In the genomic region with DNA sequence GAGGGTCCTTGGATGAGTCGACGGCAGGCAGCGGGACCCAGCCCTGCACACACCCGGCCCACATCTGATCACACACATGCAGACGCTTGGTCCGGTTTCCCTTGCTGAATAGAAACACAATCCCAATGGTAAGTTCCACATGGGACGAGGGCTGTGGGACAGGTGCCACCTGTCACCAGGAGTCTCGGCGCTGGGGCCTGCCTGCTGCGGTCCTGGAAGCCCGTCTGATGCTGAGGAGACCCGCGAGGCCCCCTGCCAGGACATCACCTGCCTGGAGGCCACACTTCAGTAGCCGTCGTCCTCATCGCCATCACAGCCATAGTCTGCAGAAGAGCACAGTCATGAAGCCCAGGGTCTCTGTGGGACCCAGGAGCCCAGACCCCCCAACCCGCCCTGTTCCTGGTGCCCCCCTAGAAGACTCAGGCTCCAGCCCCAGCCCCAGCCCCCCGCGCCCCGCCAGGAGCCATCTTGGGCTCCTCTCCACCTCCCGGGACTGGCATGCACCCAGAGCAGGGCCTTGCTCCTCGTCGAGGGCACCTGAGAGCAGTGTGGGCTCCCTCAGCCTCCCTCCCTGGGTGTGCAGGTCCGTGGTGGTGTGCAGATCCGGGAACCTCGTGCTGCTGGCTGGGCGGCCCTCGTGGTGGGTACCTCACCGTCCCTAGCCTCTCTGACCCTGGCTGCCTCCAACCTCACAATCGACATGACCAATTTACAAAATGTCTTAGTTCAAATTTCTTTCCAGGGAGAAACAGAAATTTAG, we compare ENCODE assay signal across 21 cellular contexts. TPM values are rescaled to one million over a fixed set of nuclear protein-coding genes. Genes with fewer than 3 reads are reported as not detected.
A peak's percentile ranks its signal among the peaks of the same experiment; 100 is the strongest.
DNase-seq lines count a peak whose midpoint lies in the region; ATAC-seq, FAIRE-seq and TF ChIP-seq lines count a peak whose summit lies in the region.
"Had no signal": no experiment of that assay in that cellular context is flagged by ENCODE, and none has a peak within 500 bp of the region (broad histone marks: within the 10 kb centered on the region; RNA-seq: fewer than 3 reads in every experiment).

No MANE protein-coding gene starts in this region.

- H3K9me3 ChIP-seq in A673 (ENCODE audit: low read depth, low read length, poor library complexity, severe bottlenecking) (no peaks in the 10 kb centered on the region), BLaER1 (no peaks in the 10 kb centered on the region), PC-3 (ENCODE audit: low read length) (no peaks in the 10 kb centered on the region), GM12878 (replicated peaks; ENCODE audit: control insufficient read depth, insufficient read depth, low read length) (no peaks in the 10 kb centered on the region)
- H3K9me3 ChIP-seq: BLaER1 treated with 17β-estradiol and CSF1 and Interleukin-3, amounts not matched to agents 10 nM and 100 nM had no signal

- BruUV-seq in A673 (replicated peaks; lab: Mats Ljungman, UMichigan) (TSS peak; percentile 44), PC-3 (replicated peaks; lab: Mats Ljungman, UMichigan) (TSS peak; percentile 29), GM12878 (replicated peaks; lab: Mats Ljungman, UMichigan) (TSS peak; percentile 75)

- no peak for DNase-seq in A673 (ENCODE audit: low spot score)
- DNase-seq in PC-3, result no peak
- no peak for DNase-seq in GM12878 (ENCODE audit: low read depth, low spot score)
- no peak for DNase-seq in erythroblast (lab: John Stamatoyannopoulos, UW)
- DNase-seq in SK-N-DZ (ENCODE audit: low spot score), result no peak
- DNase-seq in activated effector memory CD4-positive, alpha-beta T cell treated with anti-CD3 and anti-CD28 coated beads, Interleukin-2, amount 50 U/mL, for 16 hours, result no peak
- DNase-seq: CD4-positive, alpha-beta T cell; CD8-positive, alpha-beta memory T cell; DMS 273 treated with DMSO at 0.1 percent for 48 hours; DND-41; GM23248; H7; HCEC 1CT had no signal

- POLR2A ChIA-PET in A673 (lab: Charles Lee; ENCODE audit: low non-redundant PET), result no interaction called here
- POLR2A ChIA-PET in PC-3 (lab: Charles Lee; ENCODE audit: unreplicated experiment), result no interaction called here
- POLR2A ChIA-PET in GM12878 (lab: Charles Lee), result no interaction called here

- H4K20me1 ChIP-seq in BLaER1 (peaks cover 71% of the 10 kb centered on the region), PC-3 (ENCODE audit: low read length) (no peaks in the 10 kb centered on the region), GM12878 (ENCODE audit: control insufficient read depth, insufficient read depth) (no peaks in the 10 kb centered on the region)

- ATAC-seq in PC-3 (no peak), GM12878 (no peak)

- H3K36me3 ChIP-seq in A673 (ENCODE audit: insufficient read depth, low read length, poor library complexity, severe bottlenecking) (no peaks in the 10 kb centered on the region), BLaER1 (peaks cover 37% of the 10 kb centered on the region), PC-3 (ENCODE audit: low read depth, low read length) (no peaks in the 10 kb centered on the region), GM12878 (ENCODE audit: control insufficient read depth in 2 of 2, insufficient read depth in 2 of 2, low read length in 1 of 2) (peaks cover 0 to 9% of the 10 kb centered on the region in 2 experiments; a peak in 2 of 4 replicates)

- no peaks in the 10 kb centered on the region for H3K4me1 ChIP-seq in A673 (ENCODE audit: insufficient read depth, low read length, poor library complexity, severe bottlenecking)
- peaks cover 95% of the 10 kb centered on the region for H3K4me1 ChIP-seq in BLaER1
- H3K4me1 ChIP-seq in PC-3 (ENCODE audit: insufficient read depth, low read length), result peaks cover 5% of the 10 kb centered on the region; the same call in 1 of the 2 replicates
- no peaks in the 10 kb centered on the region for H3K4me1 ChIP-seq in GM12878 (ENCODE audit: control insufficient read depth, insufficient read depth, low read length)

- H3K4me3 ChIP-seq in A673 (ENCODE audit: low read depth, low read length, poor library complexity, severe bottlenecking), result no peak overlapping the region
- H3K4me3 ChIP-seq in BLaER1, result no peak overlapping the region
- H3K4me3 ChIP-seq in PC-3 (ENCODE audit: low read length), result no peak overlapping the region
- no peak overlapping the region for H3K4me3 ChIP-seq in GM12878
- H3K4me3 ChIP-seq: BLaER1 treated with 17β-estradiol and CSF1 and Interleukin-3, amounts not matched to agents 10 nM and 100 nM; GM23248 had no signal

- TF ChIP-seq POLR2A in GM12878 (IDR thresholded peaks at IDR 0.05; ENCODE audit: low read depth, low read length) (no peak), erythroblast (IDR thresholded peaks at IDR 0.05; ENCODE audit: low read length) (no peak)

- CTCF ChIA-PET in A673 (lab: Charles Lee) (no interaction called here), PC-3 (lab: Charles Lee) (no interaction called here), GM12878 (lab: Yijun Ruan, JAX) (no interaction called here)

- no peak overlapping the region for H3K27ac ChIP-seq in A673 (ENCODE audit: low read depth, low read length, poor library complexity, severe bottlenecking)
- peak overlapping the region; percentile 75; the same call in 1 of the 2 replicates for H3K27ac ChIP-seq in BLaER1
- H3K27ac ChIP-seq in PC-3 (ENCODE audit: low read length), result no peak overlapping the region
- no peak overlapping the region for H3K27ac ChIP-seq in GM12878 (ENCODE audit: control insufficient read depth, insufficient read depth)
- H3K27ac ChIP-seq: BLaER1 treated with 17β-estradiol and CSF1 and Interleukin-3, amounts not matched to agents 10 nM and 100 nM; GM23248 had no signal

- 91% methylated on average over 27 of the region's 30 CpGs for WGBS in GM12878 (ENCODE audit: insufficient coverage, insufficient replicate concordance, low lambda C conversion rate, missing lambda C conversion rate)

- no peak for TF ChIP-seq EP300 in GM12878 (IDR thresholded peaks at IDR 0.05; ENCODE audit: borderline replicate concordance in 1 of 2, control insufficient read depth in 1 of 2, low read depth in 2 of 2, low read length in 2 of 2)

- no peaks in the 10 kb centered on the region for H3K27me3 ChIP-seq in A673 (replicated peaks; ENCODE audit: insufficient read depth, low read depth, low read length, poor library complexity)
- H3K27me3 ChIP-seq in BLaER1, result no peaks in the 10 kb centered on the region
- no peaks in the 10 kb centered on the region for H3K27me3 ChIP-seq in PC-3 (ENCODE audit: low read length)
- no peaks in the 10 kb centered on the region for H3K27me3 ChIP-seq in GM12878 (replicated peaks in 1 of 2; ENCODE audit: control insufficient read depth in 2 of 2, insufficient read depth in 2 of 2, low read length in 1 of 2)

- H3K4me2 ChIP-seq in BLaER1 (peak overlapping the region; percentile 81), PC-3 (ENCODE audit: low read length) (no peak overlapping the region), GM12878 (ENCODE audit: control insufficient read depth, insufficient read depth) (no peak overlapping the region)

- no peak overlapping the region for H2AFZ ChIP-seq in PC-3 (ENCODE audit: low read length)
- no peak overlapping the region for H2AFZ ChIP-seq in GM12878 (ENCODE audit: control insufficient read depth, low read depth, low read length)
- H2AFZ ChIP-seq: GM23248 had no signal

- no peaks in the 10 kb centered on the region for H3F3A ChIP-seq in PC-3 (ENCODE audit: low read length, unreplicated experiment)

- RAD21 ChIA-PET in GM12878 (lab: Charles Lee; ENCODE audit: unreplicated experiment), result no interaction called here

- H3K9ac ChIP-seq in BLaER1 (no peak overlapping the region; the same call in 1 of the 2 replicates), PC-3 (ENCODE audit: low read length) (no peak overlapping the region), GM12878 (ENCODE audit: control insufficient read depth, insufficient read depth, low read length) (no peak overlapping the region)
- H3K9ac ChIP-seq: GM23248 had no signal

- FAIRE-seq in GM12878 (lab: Jason Lieb, UNC), result no peak
- FAIRE-seq: D721Med, G401.6, GM19239, H1 had no signal

- in situ Hi-C loops in GM12878 (cut with MboI), result no loop called here

- H3K79me2 ChIP-seq in PC-3 (ENCODE audit: low read length), result no peaks in the 10 kb centered on the region
- H3K79me2 ChIP-seq in GM12878 (ENCODE audit: control insufficient read depth, insufficient read depth, low read length), result no peaks in the 10 kb centered on the region

- SMC1A ChIA-PET in GM12878 (lab: Charles Lee; ENCODE audit: uncharacterized antibody, unreplicated experiment), result no interaction called here

- no peak for TF ChIP-seq RAD21 in GM12878 (IDR thresholded peaks at IDR 0.05; ENCODE audit: insufficient read depth, low read depth, low read length)

- no peak for TF ChIP-seq CTCF in A673 (conservative IDR thresholded peaks at IDR 0.05; ENCODE audit: low read depth, low read length)
- TF ChIP-seq CTCF in PC-3 (conservative IDR thresholded peaks at IDR 0.05; ENCODE audit: low read depth, low read length), result no peak
- TF ChIP-seq CTCF in GM12878 (IDR thresholded peaks at IDR 0.05 in 2 of 3, conservative IDR thresholded peaks at IDR 0.05 in 1 of 3; ENCODE audit: control insufficient read depth in 2 of 3, extremely low read depth in 1 of 3, insufficient read depth in 1 of 3, low read depth in 3 of 3, low read length in 3 of 3), result no peak

- H3K9me2 ChIP-seq in PC-3 (replicated peaks; ENCODE audit: low read length), result no peaks in the 10 kb centered on the region

- intact Hi-C loops in A673 (cut with micrococcal nuclease; ENCODE audit: unreplicated experiment) (no loop called here), PC-3 (cut with micrococcal nuclease) (no loop called here), GM12878 (cut with micrococcal nuclease; ENCODE audit: unreplicated experiment) (no loop called here)

RNA-seq across cellular contexts. Expression of a gene that starts 29.3 kb away (rescaled TPM):
- 30.8 and 40.5 TPM in 2 replicates for total RNA-seq in A673 (2021)
- total RNA-seq in PC-3 (2014; rRNA removed), result 50.8 and 82.1 TPM in 2 replicates
- total RNA-seq in GM12878 (2013; cell fraction: nucleolus; rRNA removed), result 4.4 and 4.6 TPM in 2 replicates
- total RNA-seq in GM12878 (2014; rRNA removed), result 4.3 and 5.0 TPM in 2 replicates
- total RNA-seq in GM12878 (2014; rRNA removed; fragmentation: Illumina TruSeq; extraction: Trizol), result 1.1 and 2.4 TPM in 2 replicates
- 5.4 and 6.4 TPM in 2 replicates for total RNA-seq in GM12878 (2021)
- 0.73 TPM for polyA plus RNA-seq in GM12878 (2011; ENCODE audit: low read depth)
- 1.8 and 4.4 TPM in 2 replicates for polyA plus RNA-seq in GM12878 (2011; rRNA removed)
- polyA plus RNA-seq in GM12878 (2011; cell fraction: cytosol; rRNA removed), result 5.8 and 7.9 TPM in 2 replicates
- 10.6 and 14.3 TPM in 2 replicates for polyA plus RNA-seq in GM12878 (2011; cell fraction: nucleus; rRNA removed)
- polyA plus RNA-seq in GM12878 (2012), result 5.3 and 5.9 TPM in 2 replicates
- 0.62 TPM in 1 of 2 replicates, not detected in the other for polyA plus RNA-seq in GM12878 (2014; fragmentation: Illumina TruSeq; extraction: Trizol)
- polyA plus RNA-seq in GM12878 (2014; fragmentation: Nextera tagmentation; extraction: Ambion mirVana), result under 1 TPM in 1 of 2 experiments, not detected in 1; 0.86 TPM
- polyA plus RNA-seq in GM12878 (2014; rRNA removed), result 5.3 and 6.2 TPM in 2 replicates
- 1 to 10 TPM; 4.0 to 6.8 TPM for polyA plus RNA-seq in GM12878 (2016; fragmentation: Nextera tagmentation; extraction: Ambion mirVana)
- polyA minus RNA-seq in GM12878 (2011; rRNA and poly(A)+ RNA removed), result 1.4 and 2.7 TPM in 2 replicates
- polyA minus RNA-seq in GM12878 (2011; cell fraction: cytosol; rRNA and poly(A)+ RNA removed), result 1.8 and 2.9 TPM in 2 replicates
- 1.1 and 1.2 TPM in 2 replicates for polyA minus RNA-seq in GM12878 (2011; cell fraction: nucleus; rRNA and poly(A)+ RNA removed)
- 5.6 and 8.3 TPM in 2 replicates for polyA plus RNA-seq in SK-N-DZ (2014; cell fraction: cytosol; rRNA removed)
- polyA plus RNA-seq in SK-N-DZ (2014; cell fraction: nucleus; rRNA removed), result 3.4 and 6.4 TPM in 2 replicates

RNA-seq across cellular contexts. Expression of a gene that starts 37.9 kb away (rescaled TPM):
- total RNA-seq in A673 (2021) (39.5 and 39.9 TPM in 2 replicates), PC-3 (2014; rRNA removed) (104 and 119 TPM in 2 replicates), GM12878 (2014; rRNA removed) (33.4 and 36.0 TPM in 2 replicates), GM12878 (2014; rRNA removed; fragmentation: Illumina TruSeq; extraction: Trizol) (18.6 and 20.8 TPM in 2 replicates), GM12878 (2021) (26.2 and 26.4 TPM in 2 replicates)
- total RNA-seq in GM12878 (2013; cell fraction: nucleolus; rRNA removed), result 7.0 and 8.1 TPM in 2 replicates
- 8.5 TPM for polyA plus RNA-seq in GM12878 (2011; ENCODE audit: low read depth)
- polyA plus RNA-seq in GM12878 (2011; rRNA removed) (8.4 and 13.8 TPM in 2 replicates), GM12878 (2014; fragmentation: Illumina TruSeq; extraction: Trizol) (6.2 and 17.8 TPM in 2 replicates), GM12878 (2014; fragmentation: Nextera tagmentation; extraction: Ambion mirVana) (1 to 10 TPM; 3.6 to 9.8 TPM), GM12878 (2014; rRNA removed) (36.5 and 42.0 TPM in 2 replicates), GM12878 (2016; fragmentation: Nextera tagmentation; extraction: Ambion mirVana) (1 to 10 TPM; 1.4 to 2.1 TPM)
- 15.8 and 22.1 TPM in 2 replicates for polyA plus RNA-seq in GM12878 (2011; cell fraction: cytosol; rRNA removed)
- 41.5 and 42.8 TPM in 2 replicates for polyA plus RNA-seq in GM12878 (2011; cell fraction: nucleus; rRNA removed)
- 13.7 and 15.0 TPM in 2 replicates for polyA plus RNA-seq in GM12878 (2012)
- 8.6 and 14.2 TPM in 2 replicates for polyA minus RNA-seq in GM12878 (2011; rRNA and poly(A)+ RNA removed)
- 5.3 and 7.5 TPM in 2 replicates for polyA minus RNA-seq in GM12878 (2011; cell fraction: cytosol; rRNA and poly(A)+ RNA removed)
- 6.0 and 8.9 TPM in 2 replicates for polyA minus RNA-seq in GM12878 (2011; cell fraction: nucleus; rRNA and poly(A)+ RNA removed)
- 16.6 and 23.0 TPM in 2 replicates for polyA plus RNA-seq in SK-N-DZ (2014; cell fraction: cytosol; rRNA removed)
- polyA plus RNA-seq in SK-N-DZ (2014; cell fraction: nucleus; rRNA removed), result 31.2 and 39.8 TPM in 2 replicates
- total RNA-seq: A172 had no signal

RNA-seq across cellular contexts. Expression of a gene that starts 41.9 kb away (rescaled TPM):
- total RNA-seq in A673 (2021), result 14.3 and 17.3 TPM in 2 replicates
- total RNA-seq in PC-3 (2014; rRNA removed), result 57.1 and 59.3 TPM in 2 replicates
- 0.81 and 0.95 TPM in 2 replicates for total RNA-seq in GM12878 (2013; cell fraction: nucleolus; rRNA removed)
- 0.06 TPM in 1 of 2 replicates, not detected in the other for total RNA-seq in GM12878 (2014; rRNA removed)
- total RNA-seq in GM12878 (2014; rRNA removed; fragmentation: Illumina TruSeq; extraction: Trizol), result not detected in 2 replicates
- total RNA-seq in GM12878 (2021), result 0.10 and 0.19 TPM in 2 replicates
- polyA plus RNA-seq in GM12878 (2011; ENCODE audit: low read depth), result 0.09 TPM
- polyA plus RNA-seq in GM12878 (2011; rRNA removed), result 0.05 TPM in 1 of 2 replicates, not detected in the other
- polyA plus RNA-seq in GM12878 (2011; cell fraction: cytosol; rRNA removed), result 0.07 and 0.10 TPM in 2 replicates
- 0.45 and 0.73 TPM in 2 replicates for polyA plus RNA-seq in GM12878 (2011; cell fraction: nucleus; rRNA removed)
- 1.00 and 1.0 TPM in 2 replicates for polyA plus RNA-seq in GM12878 (2012)
- polyA plus RNA-seq in GM12878 (2014; fragmentation: Illumina TruSeq; extraction: Trizol), result not detected in 2 replicates
- polyA plus RNA-seq in GM12878 (2014; fragmentation: Nextera tagmentation; extraction: Ambion mirVana), result not detected
- polyA plus RNA-seq in GM12878 (2014; rRNA removed), result 0.09 and 0.14 TPM in 2 replicates
- polyA plus RNA-seq in GM12878 (2016; fragmentation: Nextera tagmentation; extraction: Ambion mirVana), result under 1 TPM in 1 of 2 experiments, not detected in 1; 0.04 TPM
- 0.67 TPM in 1 of 2 replicates, not detected in the other for polyA minus RNA-seq in GM12878 (2011; rRNA and poly(A)+ RNA removed)
- 0.31 TPM in 1 of 2 replicates, not detected in the other for polyA minus RNA-seq in GM12878 (2011; cell fraction: cytosol; rRNA and poly(A)+ RNA removed)
- polyA minus RNA-seq in GM12878 (2011; cell fraction: nucleus; rRNA and poly(A)+ RNA removed), result 0.24 and 0.57 TPM in 2 replicates
- polyA plus RNA-seq in SK-N-DZ (2014; cell fraction: cytosol; rRNA removed), result 1.1 and 1.9 TPM in 2 replicates
- 8.2 and 9.0 TPM in 2 replicates for polyA plus RNA-seq in SK-N-DZ (2014; cell fraction: nucleus; rRNA removed)
- polyA plus RNA-seq: CD14-positive monocyte, GM23248 had no signal
